ENCODE assay signal across 2 cellular contexts in the genomic region with DNA sequence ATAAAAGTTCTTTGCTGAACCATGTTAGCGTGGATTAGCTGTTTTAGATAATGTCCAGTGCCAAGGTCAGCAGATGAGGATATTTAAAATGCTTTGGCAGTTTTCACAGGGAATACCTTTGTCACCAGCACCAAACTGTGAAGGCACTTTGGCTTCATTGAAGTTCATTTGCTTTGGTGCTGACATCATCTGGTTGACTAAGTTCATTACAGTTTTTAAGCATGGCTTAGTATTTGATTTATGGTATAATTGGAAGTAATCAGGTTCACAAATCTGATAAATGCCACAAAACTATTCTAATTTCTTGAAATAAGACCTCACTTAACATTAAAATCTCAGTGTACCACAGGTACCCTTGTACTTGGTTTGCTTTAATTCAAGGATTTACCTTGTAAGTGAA.
TF ChIP-seq lines count a peak whose summit lies in the region.

No MANE protein-coding gene starts in this region.

TF ChIP-seq in GM23338, 12 proteins besides CTCF, POLR2A, EP300 and RAD21 (continues in another document):
- TF ChIP-seq ZNF114 (CRISPR knock-in tag; IDR thresholded peaks at IDR 0.05) = no peak
- TF ChIP-seq ZNF462 (CRISPR knock-in tag; IDR thresholded peaks at IDR 0.05) = no peak
- no peak for TF ChIP-seq ZNF331 (CRISPR knock-in tag; IDR thresholded peaks at IDR 0.05; ENCODE audit: low read depth)
- TF ChIP-seq ETS1 (IDR thresholded peaks at IDR 0.05) = no peak
- TF ChIP-seq CREB1 (CRISPR knock-in tag; IDR thresholded peaks at IDR 0.05; ENCODE audit: low read depth) = no peak
- TF ChIP-seq STAT1 (IDR thresholded peaks at IDR 0.05; ENCODE audit: unreplicated experiment) = no peak
- no peak for TF ChIP-seq NANOG (IDR thresholded peaks at IDR 0.05; ENCODE audit: borderline replicate concordance)
- TF ChIP-seq REST (IDR thresholded peaks at IDR 0.05; ENCODE audit: unreplicated experiment) = no peak
- TF ChIP-seq EZH2phosphoT487 (IDR thresholded peaks at IDR 0.05; ENCODE audit: unreplicated experiment) = no peak
- TF ChIP-seq EZH2 (IDR thresholded peaks at IDR 0.05; ENCODE audit: low read depth, unreplicated experiment) = no peak

TF ChIP-seq in SK-N-SH, 30 proteins besides CTCF, POLR2A, EP300 and RAD21:
- TF ChIP-seq EZH2phosphoT487 (IDR thresholded peaks at IDR 0.05; ENCODE audit: borderline replicate concordance, low read depth) (no peak), CHD2 (IDR thresholded peaks at IDR 0.05; ENCODE audit: low read length, partially characterized antibody) (no peak), GATA2 (CRISPR knock-in tag; IDR thresholded peaks at IDR 0.05) (no peak), GABPA (IDR thresholded peaks at IDR 0.05; ENCODE audit: low read depth) (no peak), POLR2AphosphoS5 (IDR thresholded peaks at IDR 0.05; ENCODE audit: low read depth, low read length) (no peak), IRF3 (IDR thresholded peaks at IDR 0.05; ENCODE audit: low read depth, low read length) (no peak), MEF2A (IDR thresholded peaks at IDR 0.05; ENCODE audit: borderline replicate concordance, low read depth) (no peak), TEAD4 (IDR thresholded peaks at IDR 0.05; ENCODE audit: borderline replicate concordance, insufficient read depth) (no peak), SIN3A (IDR thresholded peaks at IDR 0.05; ENCODE audit: borderline replicate concordance, low read depth, low read length) (no peak), YY1 (IDR thresholded peaks at IDR 0.05; ENCODE audit: low read depth) (no peak)
- TF ChIP-seq, protein P1, sequence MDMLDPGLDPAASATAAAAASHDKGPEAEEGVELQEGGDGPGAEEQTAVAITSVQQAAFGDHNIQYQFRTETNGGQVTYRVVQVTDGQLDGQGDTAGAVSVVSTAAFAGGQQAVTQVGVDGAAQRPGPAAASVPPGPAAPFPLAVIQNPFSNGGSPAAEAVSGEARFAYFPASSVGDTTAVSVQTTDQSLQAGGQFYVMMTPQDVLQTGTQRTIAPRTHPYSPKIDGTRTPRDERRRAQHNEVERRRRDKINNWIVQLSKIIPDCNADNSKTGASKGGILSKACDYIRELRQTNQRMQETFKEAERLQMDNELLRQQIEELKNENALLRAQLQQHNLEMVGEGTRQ (IDR thresholded peaks at IDR 0.05; ENCODE audit: borderline replicate concordance, low read depth, low read length) = no peak
TF ChIP-seq in SK-N-SH: peak in this region for 0.
